8 cellular contexts compared by ENCODE assay signal in the genomic region with DNA sequence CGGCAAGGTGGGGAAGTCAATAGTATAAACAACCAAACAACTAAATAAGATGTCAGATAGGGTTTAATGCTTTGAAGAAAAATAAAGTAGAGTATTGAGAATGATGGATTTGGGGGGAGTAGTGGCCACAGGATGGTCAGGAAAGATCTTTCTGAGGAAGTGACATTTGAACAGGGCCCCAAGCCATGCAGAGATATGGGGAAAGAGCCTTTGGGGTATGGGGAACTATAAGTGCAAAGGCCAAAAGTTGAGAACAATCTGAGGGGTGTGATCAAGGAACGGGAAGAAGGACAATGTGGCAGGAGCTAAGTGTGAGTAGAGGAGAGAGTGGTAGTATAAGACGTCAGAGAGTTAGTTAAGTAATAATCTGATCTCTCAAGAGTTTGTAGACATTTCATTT.
DNase-seq lines count a peak whose midpoint lies in the region; ATAC-seq and TF ChIP-seq lines count a peak whose summit lies in the region.
"Had no signal": no experiment of that assay in that cellular context is flagged by ENCODE, and none has a peak within 500 bp of the region (broad histone marks: within the 10 kb centered on the region; RNA-seq: fewer than 3 reads in every experiment).

No MANE protein-coding gene starts in this region.

- H2AFZ ChIP-seq in neuron (ENCODE audit: low read depth, low read length): no peak overlapping the region

- peaks cover 19% of the 10 kb centered on the region for H3K36me3 Mint-ChIP-seq in central memory CD8-positive, alpha-beta T cell (ENCODE audit: insufficient read depth)

- DNase-seq in GM06990 (ENCODE audit: extremely low read depth, insufficient read length) (no peak), NT2/D1 (ENCODE audit: low read depth, low spot score) (no peak)
- DNase-seq in central memory CD8-positive, alpha-beta T cell (ENCODE audit: low spot score in 2 of 2): no peak
- DNase-seq: body of pancreas had no signal

- H3K4me3 ChIP-seq in GM06990 (replicated peaks; ENCODE audit: low read depth, low read length) (peak overlapping the region; percentile 96), NT2/D1 (ENCODE audit: insufficient read length, low read depth) (peak overlapping the region; percentile 99), neuron (ENCODE audit: low read length) (peak overlapping the region; percentile 73)

- no peak for ATAC-seq in central memory CD8-positive, alpha-beta T cell (replicated peaks; ENCODE audit: extremely low read depth, poor library complexity, severe bottlenecking)
- ATAC-seq in GM18868 (IDR thresholded peaks at IDR 0.05; ENCODE audit: unreplicated experiment) (no peak), HG02981 (IDR thresholded peaks at IDR 0.05; ENCODE audit: unreplicated experiment) (no peak), GM19463 (IDR thresholded peaks at IDR 0.05; ENCODE audit: unreplicated experiment) (no peak)
- ATAC-seq: body of pancreas had no signal

- no peaks in the 10 kb centered on the region for H3K4me1 ChIP-seq in NT2/D1 (ENCODE audit: insufficient read depth, insufficient read length)
- H3K4me1 ChIP-seq in neuron (ENCODE audit: insufficient read depth, low read length): peaks cover 8% of the 10 kb centered on the region

- H3K9me3 ChIP-seq in NT2/D1 (ENCODE audit: insufficient read depth, low read length): no peaks in the 10 kb centered on the region
- H3K9me3 ChIP-seq in neuron (ENCODE audit: low read length): no peaks in the 10 kb centered on the region
- H3K9me3 ChIP-seq: body of pancreas had no signal

- no peaks in the 10 kb centered on the region for H3K27me3 Mint-ChIP-seq in central memory CD8-positive, alpha-beta T cell

- peaks cover 5% of the 10 kb centered on the region for H3K36me3 ChIP-seq in GM06990 (ENCODE audit: control insufficient read depth, insufficient read depth, low read length)
- H3K36me3 ChIP-seq in NT2/D1 (ENCODE audit: insufficient read depth, insufficient read length, low read length): peaks cover 45% of the 10 kb centered on the region
- H3K36me3 ChIP-seq in neuron (ENCODE audit: insufficient read depth, low read length): peaks cover 13% of the 10 kb centered on the region

- H3K4me3 Mint-ChIP-seq in central memory CD8-positive, alpha-beta T cell: peak overlapping the region; percentile 91

- H3K9me3 Mint-ChIP-seq in central memory CD8-positive, alpha-beta T cell: no peaks in the 10 kb centered on the region

- no peak overlapping the region for H3K9ac ChIP-seq in NT2/D1 (ENCODE audit: insufficient read length, low read depth)

- TF ChIP-seq CTCF in GM06990 (IDR thresholded peaks at IDR 0.05; ENCODE audit: insufficient read depth, low read length, poor library complexity, severe bottlenecking): no peak

- peaks cover 24% of the 10 kb centered on the region for H3K4me1 Mint-ChIP-seq in central memory CD8-positive, alpha-beta T cell

- H3K27ac Mint-ChIP-seq in central memory CD8-positive, alpha-beta T cell (ENCODE audit: low read depth): peak overlapping the region; percentile 92

- H3K27me3 ChIP-seq in GM06990 (replicated peaks; ENCODE audit: control insufficient read depth, insufficient read depth, low read length) (no peaks in the 10 kb centered on the region), NT2/D1 (ENCODE audit: insufficient read depth, insufficient read length) (peaks cover 2% of the 10 kb centered on the region), neuron (ENCODE audit: insufficient read depth, low read length) (no peaks in the 10 kb centered on the region)
- H3K27me3 ChIP-seq: body of pancreas had no signal
